15 cellular contexts compared by ENCODE assay signal in the genomic region with DNA sequence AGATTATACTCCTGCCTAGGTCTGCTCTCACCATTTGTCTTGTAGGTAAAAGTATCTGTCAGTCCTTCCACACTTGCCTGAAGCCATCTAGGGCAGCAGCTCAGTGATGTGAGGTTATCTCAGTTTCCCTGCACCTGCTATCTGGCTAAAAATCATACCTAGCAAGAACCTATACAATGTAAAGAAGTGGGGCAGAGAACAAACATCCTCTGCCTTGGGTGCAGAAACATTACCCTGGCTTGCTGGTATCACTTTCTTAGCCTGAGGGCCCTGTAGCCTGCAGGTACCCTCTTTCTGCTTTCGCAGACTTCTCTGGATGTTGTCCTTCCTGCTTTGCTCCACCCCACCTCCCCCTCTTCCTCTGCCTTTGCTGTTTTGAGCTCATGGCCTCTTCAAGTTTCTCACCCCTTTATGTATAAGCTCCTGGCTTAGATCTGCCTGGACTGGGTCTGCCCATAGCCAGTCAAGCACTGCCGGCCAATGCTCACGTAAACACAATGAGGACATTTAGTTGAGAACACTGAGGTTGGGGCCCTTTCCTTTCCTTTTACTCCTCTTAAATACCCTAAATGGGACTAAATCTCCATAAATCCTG. TPM values are rescaled to one million over a fixed set of nuclear protein-coding genes. Genes with fewer than 3 reads are reported as not detected.
A peak's percentile ranks its signal among the peaks of the same experiment; 100 is the strongest.
DNase-seq lines count a peak whose midpoint lies in the region; ATAC-seq and TF ChIP-seq lines count a peak whose summit lies in the region.
"Had no signal": no experiment of that assay in that cellular context is flagged by ENCODE, and none has a peak within 500 bp of the region (broad histone marks: within the 10 kb centered on the region; RNA-seq: fewer than 3 reads in every experiment).

No MANE protein-coding gene starts in this region.

- no peak overlapping the region for H4K12ac ChIP-seq in trophoblast cell (ENCODE audit: low read depth, low read length)

- no peak overlapping the region for H4K91ac ChIP-seq in trophoblast cell (ENCODE audit: low read depth, low read length)

- H3K4me1 Mint-ChIP-seq in CD8-positive, alpha-beta T cell (ENCODE audit: low read depth), result peaks cover 11% of the 10 kb centered on the region
- peaks cover 23% of the 10 kb centered on the region for H3K4me1 Mint-ChIP-seq in WTC11

- no peak for ATAC-seq in CD8-positive, alpha-beta T cell
- ATAC-seq in WTC11 (peak; percentile 23), HG03135 (IDR thresholded peaks at IDR 0.05; ENCODE audit: unreplicated experiment) (no peak)
- ATAC-seq: GM12878, HepG2 had no signal

- intact Hi-C loops in CD8-positive, alpha-beta T cell (cut with DNase I, micrococcal nuclease), result loop anchor here in 1 of 2 experiments (5.0 kb wide), 1 partner anchor 189 kb away; no protein-coding TSS in a partner anchor

- no peak overlapping the region for H3K9ac ChIP-seq in trophoblast cell (ENCODE audit: low read length)
- H3K9ac ChIP-seq: BLaER1 had no signal

- no peaks in the 10 kb centered on the region for H3K27me3 ChIP-seq in CD8-positive, alpha-beta T cell (ENCODE audit: insufficient read depth, low read length)
- H3K27me3 ChIP-seq in trophoblast cell (ENCODE audit: insufficient read depth, low read length), result peaks cover 2% of the 10 kb centered on the region
- H3K27me3 ChIP-seq: BLaER1 had no signal

- H3K79me2 ChIP-seq in trophoblast cell (ENCODE audit: control insufficient read depth, insufficient read depth, low read length, poor library complexity), result no peaks in the 10 kb centered on the region

- H3K4me3 Mint-ChIP-seq in CD8-positive, alpha-beta T cell, result no peak overlapping the region
- no peak overlapping the region for H3K4me3 Mint-ChIP-seq in WTC11
- H3K4me3 Mint-ChIP-seq: H9 had no signal

- no peak overlapping the region for H2BK5ac ChIP-seq in trophoblast cell (ENCODE audit: low read depth, low read length, poor library complexity)

- H4K8ac ChIP-seq in trophoblast cell (ENCODE audit: low read depth, low read length), result no peak overlapping the region

- H3K9me3 Mint-ChIP-seq in CD8-positive, alpha-beta T cell, result peaks cover 16% of the 10 kb centered on the region
- peaks cover 17% of the 10 kb centered on the region for H3K9me3 Mint-ChIP-seq in WTC11

- no peak overlapping the region for H3K4me3 ChIP-seq in CD8-positive, alpha-beta T cell (ENCODE audit: low read depth, low read length)
- no peak overlapping the region for H3K4me3 ChIP-seq in trophoblast cell (ENCODE audit: low read depth, low read length)
- H3K4me3 ChIP-seq: BLaER1, GM12878 had no signal

- H3K18ac ChIP-seq in trophoblast cell (ENCODE audit: low read length), result no peak overlapping the region

- no peak overlapping the region for H2AFZ ChIP-seq in trophoblast cell (ENCODE audit: insufficient read depth, low read length, poor library complexity)

- no peaks in the 10 kb centered on the region for H3K36me3 Mint-ChIP-seq in CD8-positive, alpha-beta T cell
- peaks cover 14% of the 10 kb centered on the region for H3K36me3 Mint-ChIP-seq in WTC11

- H3K79me1 ChIP-seq in trophoblast cell (ENCODE audit: low read length), result no peaks in the 10 kb centered on the region

- no peak overlapping the region for H3K14ac ChIP-seq in trophoblast cell (ENCODE audit: low read length)

- DNase-seq in CD8-positive, alpha-beta T cell, result no peak
- DNase-seq in WTC11 (ENCODE audit: low spot score), result no peak
- peak; percentile 55 for DNase-seq in islet precursor cell
- DNase-seq in trophoblast cell, result peak; percentile 91 to 94
- no peak for DNase-seq in HuH-7.5 (ENCODE audit: low spot score)
- DNase-seq in T-helper 2 cell, result no peak
- DNase-seq: 8988T, AML-193, DMS53, GOT3, H9 had no signal

- no CpG with 5 or more reads among the region's 3 CpGs for WGBS in trophoblast cell (ENCODE audit: extremely low coverage, insufficient coverage, insufficient read length)

- no peak overlapping the region for H3K27ac ChIP-seq in CD8-positive, alpha-beta T cell (ENCODE audit: low read depth, low read length)
- H3K27ac ChIP-seq in trophoblast cell (ENCODE audit: low read depth, low read length), result no peak overlapping the region
- H3K27ac ChIP-seq: BLaER1 had no signal

- no peak overlapping the region for H3K4me2 ChIP-seq in trophoblast cell (ENCODE audit: low read length)
- H3K4me2 ChIP-seq: BLaER1 had no signal

- no peaks in the 10 kb centered on the region for H3K36me3 ChIP-seq in CD8-positive, alpha-beta T cell (ENCODE audit: insufficient read depth, low read length)
- no peaks in the 10 kb centered on the region for H3K36me3 ChIP-seq in trophoblast cell (ENCODE audit: control insufficient read depth in 1 of 2, insufficient read depth in 2 of 2, low read length in 2 of 2)
- H3K36me3 ChIP-seq: BLaER1 had no signal

- POLR2A ChIA-PET in CD8-positive, alpha-beta T cell (lab: Charles Lee), result interaction anchor here (1.9 kb wide), 1 partner anchor 9 kb away, joined by 6 read pairs; no protein-coding TSS in a partner anchor
- POLR2A ChIA-PET in WTC11 (lab: Charles Lee), result no interaction called here

- H2BK120ac ChIP-seq in trophoblast cell (ENCODE audit: insufficient read depth, low read length, poor library complexity), result no peak overlapping the region

- TF ChIP-seq CTCF in CD8-positive, alpha-beta T cell (IDR thresholded peaks at IDR 0.05), result no peak
- TF ChIP-seq CTCF in WTC11 (IDR thresholded peaks at IDR 0.05), result no peak

- peaks cover 6% of the 10 kb centered on the region for H3K9me3 ChIP-seq in CD8-positive, alpha-beta T cell (ENCODE audit: low read length)
- H3K9me3 ChIP-seq in trophoblast cell (ENCODE audit: insufficient read depth, low read depth, low read length), result no peaks in the 10 kb centered on the region

- no peaks in the 10 kb centered on the region for H3K27me3 Mint-ChIP-seq in CD8-positive, alpha-beta T cell (ENCODE audit: low read depth)
- H3K27me3 Mint-ChIP-seq in WTC11 (ENCODE audit: low read depth), result peaks cover 25% of the 10 kb centered on the region

- H3K4ac ChIP-seq in trophoblast cell (ENCODE audit: low read depth, low read length), result no peak overlapping the region

- CTCF ChIA-PET in CD8-positive, alpha-beta T cell (lab: Charles Lee), result interaction anchor here (0.8 to 2.5 kb wide), 3 partner anchors 58 to 283 kb away, joined by 3 to 6 read pairs (median 3); no protein-coding TSS in a partner anchor
- CTCF ChIA-PET in WTC11 (lab: Charles Lee), result interaction anchor here (0.5 to 1.0 kb wide), 2 partner anchors 37 to 56 kb away, joined by 4 read pairs; no protein-coding TSS in a partner anchor

- no peak overlapping the region for H2AK5ac ChIP-seq in trophoblast cell (ENCODE audit: low read length)

- no peak overlapping the region for H3K23ac ChIP-seq in trophoblast cell (ENCODE audit: low read length)

- H3K4me1 ChIP-seq in CD8-positive, alpha-beta T cell (ENCODE audit: insufficient read depth, low read length), result no peaks in the 10 kb centered on the region
- H3K4me1 ChIP-seq in trophoblast cell (ENCODE audit: control insufficient read depth in 1 of 2, insufficient read depth in 2 of 2, low read length in 2 of 2), result no peaks in the 10 kb centered on the region
- H3K4me1 ChIP-seq: BLaER1 had no signal

- peak overlapping the region; percentile 55 for H3K27ac Mint-ChIP-seq in CD8-positive, alpha-beta T cell
- H3K27ac Mint-ChIP-seq in WTC11, result peak overlapping the region; percentile 47; the same call in 1 of the 2 replicates

- H2BK12ac ChIP-seq in trophoblast cell (ENCODE audit: low read length), result no peak overlapping the region

TF ChIP-seq in WTC11, 78 proteins besides CTCF, POLR2A, EP300 and RAD21 (continues in another document):
- TF ChIP-seq FOXP1 (CRISPR knock-in tag; IDR thresholded peaks at IDR 0.05; ENCODE audit: borderline replicate concordance), result no peak
- no peak for TF ChIP-seq JUN (CRISPR knock-in tag; IDR thresholded peaks at IDR 0.05)
- no peak for TF ChIP-seq E2F5 (CRISPR knock-in tag; IDR thresholded peaks at IDR 0.05)
- TF ChIP-seq TEAD1 (CRISPR knock-in tag; IDR thresholded peaks at IDR 0.05), result no peak
- TF ChIP-seq, protein P1, sequence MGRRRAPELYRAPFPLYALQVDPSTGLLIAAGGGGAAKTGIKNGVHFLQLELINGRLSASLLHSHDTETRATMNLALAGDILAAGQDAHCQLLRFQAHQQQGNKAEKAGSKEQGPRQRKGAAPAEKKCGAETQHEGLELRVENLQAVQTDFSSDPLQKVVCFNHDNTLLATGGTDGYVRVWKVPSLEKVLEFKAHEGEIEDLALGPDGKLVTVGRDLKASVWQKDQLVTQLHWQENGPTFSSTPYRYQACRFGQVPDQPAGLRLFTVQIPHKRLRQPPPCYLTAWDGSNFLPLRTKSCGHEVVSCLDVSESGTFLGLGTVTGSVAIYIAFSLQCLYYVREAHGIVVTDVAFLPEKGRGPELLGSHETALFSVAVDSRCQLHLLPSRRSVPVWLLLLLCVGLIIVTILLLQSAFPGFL (CRISPR knock-in tag; IDR thresholded peaks at IDR 0.05; ENCODE audit: borderline replicate concordance), result no peak
- TF ChIP-seq TCF7 (CRISPR knock-in tag; IDR thresholded peaks at IDR 0.05; ENCODE audit: low read depth), result no peak
- no peak for TF ChIP-seq GABPB1 (CRISPR knock-in tag; IDR thresholded peaks at IDR 0.05)
- TF ChIP-seq, protein P2, sequence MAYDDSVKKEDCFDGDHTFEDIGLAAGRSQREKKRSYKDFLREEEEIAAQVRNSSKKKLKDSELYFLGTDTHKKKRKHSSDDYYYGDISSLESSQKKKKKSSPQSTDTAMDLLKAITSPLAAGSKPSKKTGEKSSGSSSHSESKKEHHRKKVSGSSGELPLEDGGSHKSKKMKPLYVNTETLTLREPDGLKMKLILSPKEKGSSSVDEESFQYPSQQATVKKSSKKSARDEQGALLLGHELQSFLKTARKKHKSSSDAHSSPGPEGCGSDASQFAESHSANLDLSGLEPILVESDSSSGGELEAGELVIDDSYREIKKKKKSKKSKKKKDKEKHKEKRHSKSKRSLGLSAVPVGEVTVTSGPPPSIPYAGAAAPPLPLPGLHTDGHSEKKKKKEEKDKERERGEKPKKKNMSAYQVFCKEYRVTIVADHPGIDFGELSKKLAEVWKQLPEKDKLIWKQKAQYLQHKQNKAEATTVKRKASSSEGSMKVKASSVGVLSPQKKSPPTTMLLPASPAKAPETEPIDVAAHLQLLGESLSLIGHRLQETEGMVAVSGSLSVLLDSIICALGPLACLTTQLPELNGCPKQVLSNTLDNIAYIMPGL (CRISPR knock-in tag; IDR thresholded peaks at IDR 0.05), result no peak
- TF ChIP-seq SOX15 (CRISPR knock-in tag; IDR thresholded peaks at IDR 0.05), result no peak

RNA-seq across cellular contexts. Expression of gene SDK2, which starts 8.7 kb away (rescaled TPM):
- 10 to 100 TPM; 10.0 to 10.2 TPM for total RNA-seq in CD8-positive, alpha-beta T cell
- total RNA-seq in WTC11 (2021), result 13.5 to 14.8 TPM (median 14.3 TPM) in 3 replicates
- polyA plus RNA-seq in trophoblast cell (2013), result 11.1 and 12.0 TPM in 2 replicates
- total RNA-seq: HepG2 had no signal
- polyA plus RNA-seq: HepG2 had no signal

Comparison
In these comparisons a context has a peak if more than half of its experiments do, and no peak if none do; other contexts are left out.
1. DNase-seq: peak in islet precursor cell (single experiment) and trophoblast cell (2 of 2); none in CD8-positive, alpha-beta T cell (0 of 7), WTC11 (single experiment), HuH-7.5 (single experiment) and T-helper 2 cell (0 of 5).